In the genomic region with DNA sequence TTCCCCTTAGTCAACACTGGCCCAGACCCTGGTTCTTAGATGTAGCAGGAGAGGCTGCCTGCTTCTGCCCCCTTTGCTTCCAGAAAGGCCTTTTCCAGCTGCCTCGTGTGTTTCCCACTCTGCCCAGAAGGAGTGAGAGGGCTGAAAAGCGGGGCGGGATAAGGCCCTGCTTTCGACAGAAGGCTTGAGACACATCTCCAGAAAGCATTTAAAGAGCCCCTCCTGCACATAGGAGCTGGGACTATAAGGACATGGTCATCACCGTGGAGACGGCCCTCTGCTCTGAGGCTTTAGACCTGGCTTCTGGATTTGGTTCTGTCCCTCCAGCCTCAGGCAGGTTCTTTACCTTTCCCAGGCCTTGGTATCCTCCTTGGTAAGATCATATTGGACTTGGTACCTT, we compare ENCODE assay signal across 11 cellular contexts. TPM values are rescaled to one million over a fixed set of nuclear protein-coding genes. Genes with fewer than 3 reads are reported as not detected.
DNase-seq lines count a peak whose midpoint lies in the region; ATAC-seq and TF ChIP-seq lines count a peak whose summit lies in the region.
"Had no signal": no experiment of that assay in that cellular context is flagged by ENCODE, and none has a peak within 500 bp of the region (broad histone marks: within the 10 kb centered on the region; RNA-seq: fewer than 3 reads in every experiment).

No MANE protein-coding gene starts in this region.

- no peaks in the 10 kb centered on the region for H3K79me2 ChIP-seq in HCT116 (ENCODE audit: insufficient read depth, low read length)

- H3K27ac Mint-ChIP-seq in brain: peak overlapping the region; percentile 69 to 96 (median 94)

- no peaks in the 10 kb centered on the region for H3K9me2 ChIP-seq in HCT116 (ENCODE audit: insufficient read depth)

- H4K20me1 ChIP-seq in HCT116 (ENCODE audit: insufficient read depth): no peaks in the 10 kb centered on the region

- H3K9me3 ChIP-seq in HCT116 (ENCODE audit: control insufficient read depth in 1 of 2, insufficient read depth in 1 of 2, low read depth in 1 of 2, low read length in 2 of 2): no peaks in the 10 kb centered on the region
- no peaks in the 10 kb centered on the region for H3K9me3 ChIP-seq in left lung
- H3K9me3 ChIP-seq in spleen: no peaks in the 10 kb centered on the region

- no TSS peak for BruUV-seq in HCT116 (replicated peaks; lab: Mats Ljungman, UMichigan)

- no peak for TF ChIP-seq CTCF in HCT116 (IDR thresholded peaks at IDR 0.05 in 2 of 3, conservative IDR thresholded peaks at IDR 0.05 in 1 of 3; ENCODE audit: borderline replicate concordance in 1 of 3, insufficient read depth in 1 of 3, low read depth in 2 of 3, low read length in 2 of 3)
- TF ChIP-seq CTCF in brain (conservative IDR thresholded peaks at IDR 0.05): no peak
- TF ChIP-seq CTCF in left lung (IDR thresholded peaks at IDR 0.05): no peak
- TF ChIP-seq CTCF in spleen (IDR thresholded peaks at IDR 0.05 in 8 of 11, conservative IDR thresholded peaks at IDR 0.05 in 3 of 11): no peak

- H3K27ac ChIP-seq in HCT116 (ENCODE audit: low read depth, low read length) (no peak overlapping the region), left lung (peak overlapping the region; percentile 66 to 74), spleen (peak overlapping the region in 7 of 8 donors; percentile 59 to 77 (median 70))
- H3K27ac ChIP-seq: HL-60 had no signal

- H3K4me3 ChIP-seq in HCT116 (replicated peaks in 1 of 2; ENCODE audit: low read depth in 1 of 2, low read length in 2 of 2) (no peak overlapping the region), left lung (no peak overlapping the region), spleen (no peak overlapping the region)

- POLR2A ChIA-PET in HCT116 (lab: Charles Lee): interaction anchor here (1.8 kb wide), 1 partner anchor 11 kb away, joined by 4 read pairs; no protein-coding TSS in a partner anchor

- ATAC-seq in HCT116 (peak; percentile 27; the same call in 1 of the 2 replicates), left lung (peak; percentile 13), GM21515 (IDR thresholded peaks at IDR 0.05; ENCODE audit: unreplicated experiment) (no peak), HG03354 (IDR thresholded peaks at IDR 0.05; ENCODE audit: poor library complexity, severe bottlenecking, unreplicated experiment) (no peak)

- RAD21 ChIA-PET in HCT116 (lab: Charles Lee; ENCODE audit: low non-redundant PET in 1 of 2, low total read pairs in 2 of 2, uncharacterized antibody in 2 of 2, unreplicated experiment in 2 of 2): no interaction called here

- 73 to 84% (median 79%) methylated on average over 6 of the region's 6 CpGs for WGBS in spleen, 5 donors

- H3K27me3 ChIP-seq in HCT116 (ENCODE audit: insufficient read depth, low read length) (no peaks in the 10 kb centered on the region), left lung (no peaks in the 10 kb centered on the region), spleen (replicated peaks in 1 of 7) (no peaks in the 10 kb centered on the region)

- CTCF ChIA-PET in HCT116 (lab: Charles Lee): interaction anchor here (1.7 to 2.4 kb wide), 2 partner anchors 9 to 289 kb away, joined by 5 to 18 read pairs; no protein-coding TSS in a partner anchor

- H3K4me2 ChIP-seq in HCT116 (ENCODE audit: low read length): no peak overlapping the region

- no peak for TF ChIP-seq POLR2A in HCT116 (IDR thresholded peaks at IDR 0.05; ENCODE audit: borderline replicate concordance, extremely low read depth, insufficient read depth, insufficient read length)
- no peak for TF ChIP-seq POLR2A in spleen (IDR thresholded peaks at IDR 0.05)

- TF ChIP-seq RAD21 in HCT116 (IDR thresholded peaks at IDR 0.05; ENCODE audit: low read depth): no peak

- peaks cover 0 to 5% (median 0%) of the 10 kb centered on the region in 5 experiments for H3K9me3 Mint-ChIP-seq in brain

- peak overlapping the region in 2 of 5 experiments; percentile 2 to 17 for H3K4me3 Mint-ChIP-seq in brain

- no peaks in the 10 kb centered on the region for H3K27me3 Mint-ChIP-seq in brain

- H3K4me1 Mint-ChIP-seq in brain: peaks cover 59% of the 10 kb centered on the region

- peaks cover 18 to 21% of the 10 kb centered on the region in 2 experiments; a peak in 3 of 4 replicates for H3K36me3 ChIP-seq in HCT116 (ENCODE audit: control insufficient read depth in 1 of 2, insufficient read depth in 2 of 2, low read length in 2 of 2)
- peaks cover 0 to 46% of the 10 kb centered on the region in 2 donors for H3K36me3 ChIP-seq in left lung
- peaks cover 4 to 57% (median 39%) of the 10 kb centered on the region in 6 donors for H3K36me3 ChIP-seq in spleen

- peaks cover 0 to 8% of the 10 kb centered on the region in 2 experiments; a peak in 2 of 4 replicates for H3K4me1 ChIP-seq in HCT116 (ENCODE audit: control insufficient read depth in 1 of 2, insufficient read depth in 2 of 2, low read length in 2 of 2)
- peaks cover 0 to 18% of the 10 kb centered on the region in 2 donors for H3K4me1 ChIP-seq in left lung
- peaks cover 4 to 35% (median 14%) of the 10 kb centered on the region in 6 donors for H3K4me1 ChIP-seq in spleen

- no peak overlapping the region for H2AFZ ChIP-seq in HCT116 (ENCODE audit: low read depth, low read length, poor library complexity, severe bottlenecking)

- H3K9ac ChIP-seq in HCT116 (ENCODE audit: low read length): no peak overlapping the region

- intact Hi-C loops in HCT116 (cut with micrococcal nuclease): no loop called here
- intact Hi-C loops in left lung (cut with DNase I): loop anchor here in 1 of 2 donors (10.0 kb wide), 1 partner anchor 106 kb away; no protein-coding TSS in a partner anchor
- intact Hi-C loops in spleen (cut with DNase I; ENCODE audit: low total_unique reads): no loop called here

- peaks cover 31% of the 10 kb centered on the region for H3K36me3 Mint-ChIP-seq in brain

- DNase-seq in HCT116 (ENCODE audit: low read depth, low spot score) (no peak), left lung (no peak), spleen (no peak), NCI-H1105 treated with DMSO at 0.1 percent for 48 hours (lab: John Stamatoyannopoulos, UW) (no peak), AG20443 (ENCODE audit: low spot score) (no peak)
- DNase-seq: activated naive CD4-positive, alpha-beta T cell treated with anti-CD3 and anti-CD28 coated beads, Interleukin-2, amount 50 U/mL, for 16 hours; NCI-H2029 treated with DMSO at 0.1 percent for 48 hours had no signal

TF ChIP-seq in HCT116, 20 proteins besides CTCF, POLR2A, EP300 and RAD21 (continues in another document):
- TF ChIP-seq YY1 (IDR thresholded peaks at IDR 0.05; ENCODE audit: extremely low read depth, insufficient replicate concordance, low read depth, low read length) (no peak), EZH2 (IDR thresholded peaks at IDR 0.05) (no peak), ZFX (IDR thresholded peaks at IDR 0.05) (no peak), SIN3A (IDR thresholded peaks at IDR 0.05; ENCODE audit: low read depth) (no peak), POLR2AphosphoS5 (IDR thresholded peaks at IDR 0.05; ENCODE audit: low read depth, low read length) (no peak), SRF (IDR thresholded peaks at IDR 0.05; ENCODE audit: low read depth) (no peak), ZNF274 (IDR thresholded peaks at IDR 0.05; ENCODE audit: low read depth, low read length) (no peak), CBX3 (IDR thresholded peaks at IDR 0.05; ENCODE audit: low read depth) (no peak), SP1 (IDR thresholded peaks at IDR 0.05; ENCODE audit: low read depth) (no peak), FOSL1 (IDR thresholded peaks at IDR 0.05; ENCODE audit: low read depth) (no peak)
- TF ChIP-seq, protein P1, sequence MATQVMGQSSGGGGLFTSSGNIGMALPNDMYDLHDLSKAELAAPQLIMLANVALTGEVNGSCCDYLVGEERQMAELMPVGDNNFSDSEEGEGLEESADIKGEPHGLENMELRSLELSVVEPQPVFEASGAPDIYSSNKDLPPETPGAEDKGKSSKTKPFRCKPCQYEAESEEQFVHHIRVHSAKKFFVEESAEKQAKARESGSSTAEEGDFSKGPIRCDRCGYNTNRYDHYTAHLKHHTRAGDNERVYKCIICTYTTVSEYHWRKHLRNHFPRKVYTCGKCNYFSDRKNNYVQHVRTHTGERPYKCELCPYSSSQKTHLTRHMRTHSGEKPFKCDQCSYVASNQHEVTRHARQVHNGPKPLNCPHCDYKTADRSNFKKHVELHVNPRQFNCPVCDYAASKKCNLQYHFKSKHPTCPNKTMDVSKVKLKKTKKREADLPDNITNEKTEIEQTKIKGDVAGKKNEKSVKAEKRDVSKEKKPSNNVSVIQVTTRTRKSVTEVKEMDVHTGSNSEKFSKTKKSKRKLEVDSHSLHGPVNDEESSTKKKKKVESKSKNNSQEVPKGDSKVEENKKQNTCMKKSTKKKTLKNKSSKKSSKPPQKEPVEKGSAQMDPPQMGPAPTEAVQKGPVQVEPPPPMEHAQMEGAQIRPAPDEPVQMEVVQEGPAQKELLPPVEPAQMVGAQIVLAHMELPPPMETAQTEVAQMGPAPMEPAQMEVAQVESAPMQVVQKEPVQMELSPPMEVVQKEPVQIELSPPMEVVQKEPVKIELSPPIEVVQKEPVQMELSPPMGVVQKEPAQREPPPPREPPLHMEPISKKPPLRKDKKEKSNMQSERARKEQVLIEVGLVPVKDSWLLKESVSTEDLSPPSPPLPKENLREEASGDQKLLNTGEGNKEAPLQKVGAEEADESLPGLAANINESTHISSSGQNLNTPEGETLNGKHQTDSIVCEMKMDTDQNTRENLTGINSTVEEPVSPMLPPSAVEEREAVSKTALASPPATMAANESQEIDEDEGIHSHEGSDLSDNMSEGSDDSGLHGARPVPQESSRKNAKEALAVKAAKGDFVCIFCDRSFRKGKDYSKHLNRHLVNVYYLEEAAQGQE (IDR thresholded peaks at IDR 0.05; ENCODE audit: low read depth): no peak
- TF ChIP-seq, protein P2, sequence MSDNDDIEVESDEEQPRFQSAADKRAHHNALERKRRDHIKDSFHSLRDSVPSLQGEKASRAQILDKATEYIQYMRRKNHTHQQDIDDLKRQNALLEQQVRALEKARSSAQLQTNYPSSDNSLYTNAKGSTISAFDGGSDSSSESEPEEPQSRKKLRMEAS (IDR thresholded peaks at IDR 0.05): no peak

RNA-seq across cellular contexts. Expression of a gene that starts 11.9 kb away (rescaled TPM):
- total RNA-seq in HCT116 (2021; ENCODE audit: unreplicated experiment) (261 TPM), left lung (100 to 1,000 TPM; 553 to 556 TPM), spleen (100 to 1,000 TPM; 294 to 483 (median 387) TPM)
- 262 and 272 TPM in 2 replicates for polyA plus RNA-seq in HCT116 (2012)
- polyA plus RNA-seq in brain (ENCODE audit: insufficient read depth, low read depth, low replicate concordance) (668 TPM), spleen (100 to 1,000 TPM; 188 to 292 (median 256) TPM)

Comparison
In these comparisons a context has a peak if more than half of its experiments do, and no peak if none do; other contexts are left out.
1. ATAC-seq: peak in HCT116 (single experiment) and left lung (single experiment); none in GM21515 (single experiment) and HG03354 (single experiment).